8 cellular contexts compared by ENCODE assay signal in the genomic region with DNA sequence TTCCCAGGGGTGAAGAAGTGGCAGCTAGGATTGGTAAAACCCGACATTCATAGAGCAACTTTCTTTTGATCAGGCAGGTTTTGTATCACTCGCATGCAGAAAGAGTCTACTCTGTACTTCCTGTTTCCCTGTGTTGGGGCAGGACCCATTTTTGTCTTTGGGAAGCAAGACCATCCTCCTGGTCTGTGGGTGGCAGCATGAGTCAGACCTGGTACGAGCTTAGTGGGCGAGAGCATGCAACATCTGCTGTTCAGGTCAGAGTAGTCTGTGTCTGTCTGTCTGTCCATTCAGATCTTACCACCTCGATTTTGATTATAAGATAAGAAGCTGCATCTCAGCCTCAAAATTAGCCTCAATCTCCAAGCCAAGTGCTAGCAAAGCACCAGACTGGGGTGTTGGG.
A peak's percentile ranks its signal among the peaks of the same experiment; 100 is the strongest.
DNase-seq lines count a peak whose midpoint lies in the region; ATAC-seq lines count a peak whose summit lies in the region.

No MANE protein-coding gene starts in this region.

- H3K36me3 ChIP-seq in adipocyte (ENCODE audit: control insufficient read depth, insufficient read depth, low read length, severe bottlenecking), result peaks cover 11% of the 10 kb centered on the region

- no peak for ATAC-seq in GM21447 (IDR thresholded peaks at IDR 0.05; ENCODE audit: unreplicated experiment)
- ATAC-seq in HG03159 (IDR thresholded peaks at IDR 0.05; ENCODE audit: unreplicated experiment), result no peak

- no peak overlapping the region for H3K9ac ChIP-seq in adipocyte (ENCODE audit: low read length)

- no peak overlapping the region for H3K4me3 ChIP-seq in adipocyte (ENCODE audit: low read length)

- DNase-seq in GM03348 (ENCODE audit: low spot score), result peak; percentile 73
- DNase-seq in RPMI7951 (ENCODE audit: low read depth), result peak; percentile 91
- peak; percentile 53 for DNase-seq in adipocyte (ENCODE audit: low read depth)
- DNase-seq in stimulated activated CD4-positive, alpha-beta T cell treated with anti-CD3 and anti-CD28 coated beads, Interleukin-12 subunit alpha, Interleukin-12 subunit beta, amount 100 ng/mL, for 24 hours (ENCODE audit: low read depth in 2 of 2), result peak; percentile 42 to 53
- no peak for DNase-seq in RKO (ENCODE audit: low spot score)
- no peak for DNase-seq in amniotic stem cell (lab: John Stamatoyannopoulos, UW)

- H3K4me1 ChIP-seq in adipocyte (ENCODE audit: control insufficient read depth, insufficient read depth, low read length), result peaks cover 50% of the 10 kb centered on the region

- H3K9me3 ChIP-seq in adipocyte (ENCODE audit: control insufficient read depth, low read length), result no peaks in the 10 kb centered on the region

- H3K27me3 ChIP-seq in adipocyte (replicated peaks; ENCODE audit: control insufficient read depth, insufficient read depth, low read length), result no peaks in the 10 kb centered on the region

Comparison
In these comparisons a context has a peak if more than half of its experiments do, and no peak if none do; other contexts are left out.
1. DNase-seq: peak in GM03348 (single experiment), RPMI7951 (single experiment), adipocyte (single experiment) and stimulated activated CD4-positive, alpha-beta T cell treated with anti-CD3 and anti-CD28 coated beads, Interleukin-12 subunit alpha, Interleukin-12 subunit beta, amount 100 ng/mL, for 24 hours (2 of 2); none in RKO (single experiment) and amniotic stem cell (single experiment).